1 cellular context compared by ENCODE assay signal in genomic region chr9:136186386-136186785, GRCh38.
TF ChIP-seq lines count a peak whose summit lies in the region.

No MANE protein-coding gene starts in this region.

TF ChIP-seq in H1, 55 proteins besides CTCF, POLR2A, EP300 and RAD21:
- no peak for TF ChIP-seq MAFK (IDR thresholded peaks at IDR 0.05; ENCODE audit: low read depth, low read length)
- TF ChIP-seq SP2 (IDR thresholded peaks at IDR 0.05; ENCODE audit: low read length): no peak
- no peak for TF ChIP-seq NANOG (IDR thresholded peaks at IDR 0.05; ENCODE audit: insufficient read depth, low read depth, low read length, poor library complexity, severe bottlenecking)
- no peak for TF ChIP-seq YY1 (IDR thresholded peaks at IDR 0.05; ENCODE audit: low read depth, low read length)
- no peak for TF ChIP-seq ZNF274 (IDR thresholded peaks at IDR 0.05; ENCODE audit: borderline replicate concordance, extremely low read depth, low read length)
- TF ChIP-seq CHD2 (IDR thresholded peaks at IDR 0.05; ENCODE audit: low read length): no peak
- TF ChIP-seq HDAC2 (IDR thresholded peaks at IDR 0.05; ENCODE audit: borderline replicate concordance in 1 of 2, low read depth in 2 of 2, low read length in 2 of 2): no peak
- no peak for TF ChIP-seq RNF2 (IDR thresholded peaks at IDR 0.05; ENCODE audit: borderline replicate concordance, low read depth, low read length, missing control alignments, poor library complexity, severe bottlenecking)
- TF ChIP-seq PHF8 (conservative IDR thresholded peaks at IDR 0.05; ENCODE audit: low read depth, low read length): no peak
- no peak for TF ChIP-seq SP1 (IDR thresholded peaks at IDR 0.05; ENCODE audit: low read depth, low read length)
- no peak for TF ChIP-seq RBBP5 (IDR thresholded peaks at IDR 0.05; ENCODE audit: borderline replicate concordance, low read depth, low read length)
- TF ChIP-seq KDM4A (IDR thresholded peaks at IDR 0.05; ENCODE audit: low read depth, low read length, severe bottlenecking): no peak
- no peak for TF ChIP-seq CHD7 (IDR thresholded peaks at IDR 0.05; ENCODE audit: insufficient replicate concordance, low read length)
- no peak for TF ChIP-seq SIN3A (conservative IDR thresholded peaks at IDR 0.05 in 1 of 2, IDR thresholded peaks at IDR 0.05 in 1 of 2; ENCODE audit: low read depth in 1 of 2, low read length in 2 of 2)
- TF ChIP-seq JUN (IDR thresholded peaks at IDR 0.05; ENCODE audit: low read depth, low read length): no peak
- no peak for TF ChIP-seq NRF1 (IDR thresholded peaks at IDR 0.05; ENCODE audit: low read depth, low read length)
